ENCODE assay signal across 8 cellular contexts in the genomic region with DNA sequence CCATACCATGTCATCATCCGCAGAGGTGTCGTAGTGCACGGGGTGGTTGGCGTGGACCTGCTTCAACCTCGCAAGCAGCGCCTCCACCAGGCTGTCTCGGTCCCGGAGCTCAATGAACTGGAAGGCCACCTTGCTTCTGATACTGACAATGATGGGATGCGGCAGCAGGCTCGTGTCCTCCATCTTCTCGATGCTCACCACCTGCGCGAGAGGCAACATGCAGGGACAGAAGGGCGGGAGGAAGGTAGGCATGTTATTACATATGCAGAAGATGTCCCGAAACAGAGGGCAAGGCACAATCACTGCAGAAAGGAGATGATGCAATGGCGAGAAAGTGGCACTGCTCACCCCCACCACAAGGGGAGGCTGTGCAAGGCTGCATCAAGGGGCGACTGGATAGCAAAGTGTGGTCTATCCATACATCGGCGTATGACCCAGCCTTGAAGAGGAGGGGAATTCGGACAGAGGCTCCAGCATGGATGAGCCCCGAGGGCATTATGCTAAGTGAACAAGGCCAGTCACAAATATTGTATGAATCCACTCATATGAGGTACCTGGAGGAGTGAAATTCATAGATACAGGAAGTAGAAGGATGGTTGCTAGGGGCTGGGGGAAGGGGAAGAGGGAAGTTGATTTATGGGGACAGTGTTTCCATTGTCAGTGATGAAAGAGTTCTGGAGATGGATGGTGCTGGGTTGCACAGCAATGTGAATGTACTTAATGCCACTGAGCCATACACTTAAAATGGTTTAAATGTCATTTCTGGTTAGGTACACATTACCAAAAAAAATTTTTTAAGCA.
DNase-seq lines count a peak whose midpoint lies in the region; ATAC-seq and TF ChIP-seq lines count a peak whose summit lies in the region.

No MANE protein-coding gene starts in this region.

- H2AFZ ChIP-seq in parathyroid adenoma = no peak overlapping the region

- H3K79me2 ChIP-seq in parathyroid adenoma = no peaks in the 10 kb centered on the region

- no peak overlapping the region for H3K27ac ChIP-seq in parathyroid adenoma

- no peaks in the 10 kb centered on the region for H3K4me1 ChIP-seq in parathyroid adenoma

- H3K27me3 ChIP-seq in parathyroid adenoma (ENCODE audit: control insufficient read depth, insufficient read depth, low read length) = no peaks in the 10 kb centered on the region

- H3K9me3 ChIP-seq in parathyroid adenoma (ENCODE audit: control insufficient read depth, low read length) = no peaks in the 10 kb centered on the region

- no peak overlapping the region for H3K4me3 ChIP-seq in cardiac fibroblast (replicated peaks in 1 of 2; ENCODE audit: low read depth in 2 of 2, low read length in 2 of 2)
- no peak overlapping the region for H3K4me3 ChIP-seq in parathyroid adenoma (ENCODE audit: low read depth, low read length)

- TF ChIP-seq CTCF in cardiac fibroblast (IDR thresholded peaks at IDR 0.05; ENCODE audit: low read depth, low read length) (peak; percentile 77), parathyroid adenoma (IDR thresholded peaks at IDR 0.05) (peak; percentile 26)

- H3K36me3 ChIP-seq in parathyroid adenoma (ENCODE audit: control insufficient read depth, insufficient read depth, low read length) = no peaks in the 10 kb centered on the region

- H3K9ac ChIP-seq in parathyroid adenoma = no peak overlapping the region

- peak; percentile 22 for DNase-seq in NK-92 treated with Interleukin-12 subunit alpha and Interleukin-12 subunit beta, amount 100 ng/mL, for 24 hours (lab: John Stamatoyannopoulos, UW)
- DNase-seq in NK-92 (lab: John Stamatoyannopoulos, UW; ENCODE audit: unreplicated experiment) = no peak
- DNase-seq in NAMALWA (ENCODE audit: low spot score) = peak; percentile 42
- peak; percentile 13 to 38 for DNase-seq in cardiac fibroblast (ENCODE audit: low read depth in 2 of 2)
- DNase-seq in T-helper 9 cell = no peak
- no peak for DNase-seq in ecto neural progenitor cell (ENCODE audit: low spot score)

- ATAC-seq in GM21526 (IDR thresholded peaks at IDR 0.05; ENCODE audit: low FRiP score, unreplicated experiment) = no peak

- H3K4me2 ChIP-seq in parathyroid adenoma (ENCODE audit: low read length) = no peak overlapping the region

Comparison
In these comparisons a context has a peak if more than half of its experiments do, and no peak if none do; other contexts are left out.
1. DNase-seq: peak in NK-92 treated with Interleukin-12 subunit alpha and Interleukin-12 subunit beta, amount 100 ng/mL, for 24 hours (single experiment), NAMALWA (single experiment) and cardiac fibroblast (2 of 2); none in NK-92 (single experiment), T-helper 9 cell (single experiment) and ecto neural progenitor cell (single experiment).